Comparison of ENCODE assay signal across 13 cellular contexts in genomic region chr2:127175821-127176354, GRCh38. TPM values are rescaled to one million over a fixed set of nuclear protein-coding genes. Genes with fewer than 3 reads are reported as not detected.
A peak's percentile ranks its signal among the peaks of the same experiment; 100 is the strongest.
DNase-seq lines count a peak whose midpoint lies in the region; ATAC-seq and TF ChIP-seq lines count a peak whose summit lies in the region.
"Had no signal": no experiment of that assay in that cellular context is flagged by ENCODE, and none has a peak within 500 bp of the region (broad histone marks: within the 10 kb centered on the region; RNA-seq: fewer than 3 reads in every experiment).

No MANE protein-coding gene starts in this region.

- no peak for DNase-seq in RWPE1 (ENCODE audit: low spot score)
- peak; percentile 36 for DNase-seq in left cardiac atrium
- DNase-seq in T-helper 2 cell = no peak
- DNase-seq in T-helper 9 cell = no peak
- DNase-seq: ACHN; activated CD8-positive, alpha-beta memory T cell treated with anti-CD3 and anti-CD28 coated beads for 24 hours; brain microvascular endothelial cell; NCI-H2227 treated with DMSO at 0.1 percent for 48 hours had no signal

- no peak for TF ChIP-seq CTCF in RWPE1 (conservative IDR thresholded peaks at IDR 0.05; ENCODE audit: low read depth)
- TF ChIP-seq CTCF in parathyroid adenoma (IDR thresholded peaks at IDR 0.05) = no peak

- CTCF ChIA-PET in RWPE1 (lab: Yijun Ruan, JAX) = interaction anchor here (0.6 kb wide), 3 partner anchors 21 to 111 kb away, joined by 3 to 5 read pairs (median 3); no protein-coding TSS in a partner anchor

- H3K27ac ChIP-seq in ACC112 (ENCODE audit: low read depth, low read length) (peak overlapping the region; percentile 34), RWPE1 (peak overlapping the region; percentile 65), parathyroid adenoma (no peak overlapping the region)
- H3K27ac ChIP-seq: brain microvascular endothelial cell had no signal

- no peak overlapping the region for H3K9ac ChIP-seq in parathyroid adenoma

- H3K79me2 ChIP-seq in ACC112 (ENCODE audit: control insufficient read depth, insufficient read depth, low read length, unreplicated experiment) = no peaks in the 10 kb centered on the region
- no peaks in the 10 kb centered on the region for H3K79me2 ChIP-seq in parathyroid adenoma

- H3K36me3 ChIP-seq in ACC112 (ENCODE audit: insufficient read depth, low read length) (no peaks in the 10 kb centered on the region), parathyroid adenoma (ENCODE audit: control insufficient read depth, insufficient read depth, low read length) (no peaks in the 10 kb centered on the region)
- H3K36me3 ChIP-seq: brain microvascular endothelial cell had no signal

- H2AFZ ChIP-seq in ACC112 (ENCODE audit: low read length, unreplicated experiment) (peak overlapping the region; percentile 55), parathyroid adenoma (peak overlapping the region; percentile 76)

- no peak overlapping the region for H3K4me3 ChIP-seq in ACC112 (ENCODE audit: low read depth, low read length)
- H3K4me3 ChIP-seq in parathyroid adenoma (ENCODE audit: low read depth, low read length) = no peak overlapping the region
- H3K4me3 ChIP-seq: K562 had no signal

- ATAC-seq in left cardiac atrium = peak; percentile 8 to 13
- ATAC-seq in HG03139 (IDR thresholded peaks at IDR 0.05; ENCODE audit: unreplicated experiment) = no peak
- ATAC-seq in GM18511 (IDR thresholded peaks at IDR 0.05; ENCODE audit: unreplicated experiment) = no peak

- peaks cover 37% of the 10 kb centered on the region for H3K4me1 ChIP-seq in ACC112 (ENCODE audit: control insufficient read depth, insufficient read depth, low read length, unreplicated experiment)
- H3K4me1 ChIP-seq in parathyroid adenoma = no peaks in the 10 kb centered on the region

- intact Hi-C loops in left cardiac atrium (cut with DNase I) = no loop called here

- no peak overlapping the region for H3K4me2 ChIP-seq in parathyroid adenoma (ENCODE audit: low read length)

- H3K27me3 ChIP-seq in ACC112 (ENCODE audit: insufficient read depth, low read length) (no peaks in the 10 kb centered on the region), parathyroid adenoma (ENCODE audit: control insufficient read depth, insufficient read depth, low read length) (no peaks in the 10 kb centered on the region)
- H3K27me3 ChIP-seq: brain microvascular endothelial cell had no signal

- no peaks in the 10 kb centered on the region for H3K9me3 ChIP-seq in parathyroid adenoma (ENCODE audit: control insufficient read depth, low read length)

- POLR2A ChIA-PET in RWPE1 (lab: Yijun Ruan, JAX; ENCODE audit: low non-redundant PET) = no interaction called here

RNA-seq across cellular contexts. Expression of gene CYP27C1, which starts 44.2 kb away (rescaled TPM):
- under 1 TPM; 0.21 TPM for total RNA-seq in left cardiac atrium
- total RNA-seq: K562 had no signal

Comparison
In these comparisons a context has a peak if more than half of its experiments do, and no peak if none do; other contexts are left out.
1. ATAC-seq: peak in left cardiac atrium (2 of 2); none in HG03139 (single experiment) and GM18511 (single experiment).